In genomic region chr4:120769227-120769626, GRCh38 we compare ENCODE assay signal across 14 cellular contexts.
DNase-seq lines count a peak whose midpoint lies in the region; ATAC-seq and TF ChIP-seq lines count a peak whose summit lies in the region.
"Had no signal": no experiment of that assay in that cellular context is flagged by ENCODE, and none has a peak within 500 bp of the region (broad histone marks: within the 10 kb centered on the region; RNA-seq: fewer than 3 reads in every experiment).

No MANE protein-coding gene starts in this region.

- peaks cover 13% of the 10 kb centered on the region for H3K36me3 Mint-ChIP-seq in mesothelial cell of epicardium

- H3K4me1 ChIP-seq in IMR-90 (ENCODE audit: control insufficient read depth, insufficient read depth, low read length) = peaks cover 4% of the 10 kb centered on the region
- no peaks in the 10 kb centered on the region for H3K4me1 ChIP-seq in mucosa of descending colon (ENCODE audit: low read depth)
- H3K4me1 ChIP-seq: BE2C, thyroid gland had no signal

- H3K27ac ChIP-seq in IMR-90 (ENCODE audit: insufficient read depth, low read length) = no peak overlapping the region
- H3K27ac ChIP-seq: thyroid gland had no signal

- H2AK5ac ChIP-seq in IMR-90 (ENCODE audit: low read depth, low read length) = no peak overlapping the region

- intact Hi-C loops in IMR-90 (cut with micrococcal nuclease) (loop anchor here (5.0 kb wide), 1 partner anchor 153 kb away; the partner anchor contains the start of gene PRDM5), mucosa of descending colon (cut with DNase I, micrococcal nuclease) (no loop called here)

- no peak overlapping the region for H2AK9ac ChIP-seq in IMR-90 (replicated peaks; ENCODE audit: low read depth, low read length, poor library complexity)

- no peak overlapping the region for H2BK15ac ChIP-seq in IMR-90 (ENCODE audit: low read depth, low read length)

- H2BK120ac ChIP-seq in IMR-90 (ENCODE audit: low read depth, low read length) = no peak overlapping the region

- H3K9me1 ChIP-seq in IMR-90 (ENCODE audit: insufficient read depth, low read length) = no peaks in the 10 kb centered on the region

- DNase-seq in AG09309 (ENCODE audit: low read depth) = peak; percentile 1
- peak; percentile 96 for DNase-seq in IMR-90
- peak; percentile 21 for DNase-seq in dedifferentiated amniotic fluid mesenchymal stem cell (ENCODE audit: extremely low spot score)
- no peak for DNase-seq in mesothelial cell of epicardium (ENCODE audit: low spot score in 2 of 2, unreplicated experiment in 2 of 2)
- DNase-seq in NCI-H774 (lab: John Stamatoyannopoulos, UW) = no peak
- no peak for DNase-seq in mucosa of descending colon
- no peak for DNase-seq in activated T-cell treated with anti-CD3 and anti-CD28 coated beads for 4 hours
- DNase-seq: activated CD4-positive, alpha-beta T cell treated with anti-CD3 and anti-CD28 coated beads for 4 hours; BE2C; NCI-H1417 treated with DMSO at 0.1 percent for 48 hours; right cardiac atrium; thyroid gland had no signal

- dilution Hi-C loops in IMR-90 (cut with HindIII; ENCODE audit: low sequenced_read_pairs, unreplicated experiment) = no loop called here

- ATAC-seq in IMR-90 (ENCODE audit: low read depth) = peak; percentile 91
- ATAC-seq in GM21576 (IDR thresholded peaks at IDR 0.05; ENCODE audit: unreplicated experiment) = no peak
- ATAC-seq in mucosa of descending colon = no peak
- ATAC-seq: activated T-helper 17 cell treated with anti-CD3 and anti-CD28 coated beads, Interleukin-2, amount 50 U/mL, for 72 hours; right cardiac atrium had no signal

- H4K8ac ChIP-seq in IMR-90 (ENCODE audit: low read depth in 2 of 2, low read length in 2 of 2) = no peak overlapping the region

- no peak overlapping the region for H3K56ac ChIP-seq in IMR-90 (ENCODE audit: extremely low read depth, insufficient read depth, low read length)

- no peak overlapping the region for H3K23ac ChIP-seq in IMR-90 (ENCODE audit: low read depth, low read length)

- H3K27me3 ChIP-seq in IMR-90 (ENCODE audit: control insufficient read depth, insufficient read depth, low read length) = no peaks in the 10 kb centered on the region
- H3K27me3 ChIP-seq: BE2C, thyroid gland had no signal

- H3K27ac Mint-ChIP-seq in mesothelial cell of epicardium = peak overlapping the region; percentile 36
- H3K27ac Mint-ChIP-seq: activated T-helper 17 cell treated with anti-CD3 and anti-CD28 coated beads, Interleukin-2, amount 50 U/mL, for 72 hours had no signal

- no peaks in the 10 kb centered on the region for H3K27me3 Mint-ChIP-seq in mesothelial cell of epicardium (ENCODE audit: low read depth)

- H4K91ac ChIP-seq in IMR-90 (ENCODE audit: insufficient read depth, low read depth, low read length) = no peak overlapping the region; the same call in 1 of the 2 replicates

- H3K4me1 Mint-ChIP-seq in mesothelial cell of epicardium = peaks cover 24% of the 10 kb centered on the region
- H3K4me1 Mint-ChIP-seq: activated T-helper 17 cell treated with anti-CD3 and anti-CD28 coated beads, Interleukin-2, amount 50 U/mL, for 72 hours had no signal

- H3K79me1 ChIP-seq in IMR-90 (ENCODE audit: low read depth in 1 of 2, low read length in 2 of 2) = no peaks in the 10 kb centered on the region

- H2BK5ac ChIP-seq in IMR-90 (ENCODE audit: low read depth, low read length, poor library complexity, severe bottlenecking) = no peak overlapping the region

- no peak overlapping the region for H3K4me3 Mint-ChIP-seq in mesothelial cell of epicardium
- H3K4me3 Mint-ChIP-seq: activated T-helper 17 cell treated with anti-CD3 and anti-CD28 coated beads, Interleukin-2, amount 50 U/mL, for 72 hours had no signal

- POLR2A ChIA-PET in IMR-90 (lab: Charles Lee; ENCODE audit: unreplicated experiment) = no interaction called here

- WGBS in IMR-90 (ENCODE audit: extremely low coverage in 2 of 2, insufficient read length in 1 of 2), 2 experiments = 0% methylated on average over 3 of the region's 4 CpGs; no CpG with 5 or more reads in 1 of the 2 experiments

- H3K4me3 ChIP-seq in AG09309 (ENCODE audit: control insufficient read depth, low read depth, low read length) (no peak overlapping the region), IMR-90 (ENCODE audit: insufficient read depth, low read depth, low read length) (no peak overlapping the region), mucosa of descending colon (no peak overlapping the region)
- H3K4me3 ChIP-seq: thyroid gland had no signal

- no peak overlapping the region for H3K4ac ChIP-seq in IMR-90 (ENCODE audit: low read depth, low read length)

- in situ Hi-C loops in IMR-90 (cut with MboI; ENCODE audit: low sequenced_read_pairs) = no loop called here

- no peaks in the 10 kb centered on the region for H4K20me1 ChIP-seq in IMR-90 (ENCODE audit: insufficient read depth, low read length)

- peak overlapping the region; percentile 7; the same call in 1 of the 2 replicates for H3K4me2 ChIP-seq in IMR-90 (ENCODE audit: low read depth, low read length)

- peak overlapping the region; percentile 35 for H2AFZ ChIP-seq in IMR-90 (replicated peaks; ENCODE audit: low read length, poor library complexity)

- H3K14ac ChIP-seq in IMR-90 (replicated peaks; ENCODE audit: low read depth, low read length) = no peak overlapping the region

- H3K36me3 ChIP-seq in IMR-90 (ENCODE audit: control insufficient read depth, insufficient read depth, low read length) = no peaks in the 10 kb centered on the region
- no peaks in the 10 kb centered on the region for H3K36me3 ChIP-seq in mucosa of descending colon (ENCODE audit: low read depth)
- H3K36me3 ChIP-seq: BE2C, thyroid gland had no signal

- no TSS peak for BruUV-seq in IMR-90 (replicated peaks; lab: Mats Ljungman, UMichigan)

- H3K18ac ChIP-seq in IMR-90 (ENCODE audit: low read depth, low read length) = no peak overlapping the region

- no peak overlapping the region for H4K5ac ChIP-seq in IMR-90 (ENCODE audit: low read depth, low read length)

- TF ChIP-seq POLR2A in IMR-90 (IDR thresholded peaks at IDR 0.05; ENCODE audit: low read depth, low read length) = no peak

- TF ChIP-seq RAD21 in IMR-90 (IDR thresholded peaks at IDR 0.05; ENCODE audit: low read length) = no peak

- H3K9me3 ChIP-seq in IMR-90 (ENCODE audit: control insufficient read depth, insufficient read depth, low read length) = no peaks in the 10 kb centered on the region
- no peaks in the 10 kb centered on the region for H3K9me3 ChIP-seq in mucosa of descending colon
- H3K9me3 ChIP-seq: BE2C, thyroid gland had no signal

- TF ChIP-seq CTCF in AG09309 (IDR thresholded peaks at IDR 0.05; ENCODE audit: control insufficient read depth, insufficient read depth, low read depth, low read length, missing control alignments) = no peak
- TF ChIP-seq CTCF in IMR-90 (conservative IDR thresholded peaks at IDR 0.05; ENCODE audit: low read depth, low read length) = no peak
- TF ChIP-seq CTCF in mesothelial cell of epicardium (IDR thresholded peaks at IDR 0.05; ENCODE audit: unreplicated experiment) = no peak
- no peak for TF ChIP-seq CTCF in mucosa of descending colon (IDR thresholded peaks at IDR 0.05)

- no peak overlapping the region for H2BK20ac ChIP-seq in IMR-90 (ENCODE audit: low read depth, low read length)

- CTCF ChIA-PET in IMR-90 (lab: Yijun Ruan, JAX) = no interaction called here

- H3K9me3 Mint-ChIP-seq in mesothelial cell of epicardium = peaks cover 12% of the 10 kb centered on the region
- H3K9me3 Mint-ChIP-seq: activated T-helper 17 cell treated with anti-CD3 and anti-CD28 coated beads, Interleukin-2, amount 50 U/mL, for 72 hours had no signal

- H3K9ac ChIP-seq in IMR-90 (ENCODE audit: low read depth, low read length) = no peak overlapping the region

TF ChIP-seq in IMR-90, 13 proteins besides CTCF, POLR2A, EP300 and RAD21:
- TF ChIP-seq RCOR1 (IDR thresholded peaks at IDR 0.05; ENCODE audit: insufficient replicate concordance, low read length) (peak; percentile 73), MXI1 (IDR thresholded peaks at IDR 0.05; ENCODE audit: borderline replicate concordance, low read depth, low read length) (no peak), FOS (IDR thresholded peaks at IDR 0.05; ENCODE audit: low read depth, low read length) (peak; percentile 87), CEBPB (IDR thresholded peaks at IDR 0.05; ENCODE audit: low read depth, low read length) (no peak)

Comparison
In these comparisons a context has a peak if more than half of its experiments do, and no peak if none do; other contexts are left out.
1. DNase-seq: peak in AG09309 (single experiment), IMR-90 (single experiment) and dedifferentiated amniotic fluid mesenchymal stem cell (single experiment); none in mesothelial cell of epicardium (0 of 2), NCI-H774 (single experiment), mucosa of descending colon (0 of 3) and activated T-cell treated with anti-CD3 and anti-CD28 coated beads for 4 hours (single experiment).